1 cellular context compared by ENCODE assay signal in genomic region chr5:38599751-38600150, GRCh38. TPM values are rescaled to one million over a fixed set of nuclear protein-coding genes. Genes with fewer than 3 reads are reported as not detected.
"Had no signal": no experiment of that assay in that cellular context is flagged by ENCODE, and none has a peak within 500 bp of the region (broad histone marks: within the 10 kb centered on the region; RNA-seq: fewer than 3 reads in every experiment).

No MANE protein-coding gene starts in this region.

RNA-seq across cellular contexts. Expression of gene LIFR, which starts 43.3 kb away (rescaled TPM):
- total RNA-seq: natural killer cell treated with Interleukin-12 subunit alpha and Interleukin-12 subunit beta and Interleukin-15 and Interleukin-18, amount 100 ng/mL, for 72 hours had no signal
